Comparison of ENCODE assay signal across 9 cellular contexts in genomic region chr9:107638496-107638895, GRCh38.
DNase-seq lines count a peak whose midpoint lies in the region; ATAC-seq and TF ChIP-seq lines count a peak whose summit lies in the region.
"Had no signal": no experiment of that assay in that cellular context is flagged by ENCODE, and none has a peak within 500 bp of the region (broad histone marks: within the 10 kb centered on the region; RNA-seq: fewer than 3 reads in every experiment).

No MANE protein-coding gene starts in this region.

- H3K4me3 Mint-ChIP-seq in effector memory CD8-positive, alpha-beta T cell: peak overlapping the region; percentile 27 to 45
- peak overlapping the region; percentile 85 for H3K4me3 Mint-ChIP-seq in nephron progenitor cell

- TF ChIP-seq CTCF in A673 (conservative IDR thresholded peaks at IDR 0.05; ENCODE audit: low read depth, low read length) (no peak), NB4 (IDR thresholded peaks at IDR 0.05; ENCODE audit: low read depth, low read length) (no peak), nephron progenitor cell (IDR thresholded peaks at IDR 0.05) (no peak)

- BruUV-seq in A673 (replicated peaks; lab: Mats Ljungman, UMichigan): TSS peak; percentile 59

- no peak overlapping the region for H3K27ac ChIP-seq in A673 (ENCODE audit: low read depth, low read length, poor library complexity, severe bottlenecking)

- intact Hi-C loops in A673 (cut with micrococcal nuclease; ENCODE audit: unreplicated experiment): loop anchor here (10.0 kb wide), 1 partner anchor 144 kb away; no protein-coding TSS in a partner anchor

- no peak overlapping the region for H3K27ac Mint-ChIP-seq in effector memory CD8-positive, alpha-beta T cell
- H3K27ac Mint-ChIP-seq in nephron progenitor cell: no peak overlapping the region

- POLR2A ChIA-PET in A673 (lab: Charles Lee; ENCODE audit: low non-redundant PET): no interaction called here

- peaks cover 3 to 6% of the 10 kb centered on the region in 2 donors for H3K4me1 Mint-ChIP-seq in effector memory CD8-positive, alpha-beta T cell (ENCODE audit: low read depth in 2 of 2)
- H3K4me1 Mint-ChIP-seq in nephron progenitor cell: peaks cover 56% of the 10 kb centered on the region

- H3K27me3 ChIP-seq in A673 (replicated peaks; ENCODE audit: insufficient read depth, low read depth, low read length, poor library complexity): no peaks in the 10 kb centered on the region

- CTCF ChIA-PET in A673 (lab: Charles Lee): no interaction called here

- no peaks in the 10 kb centered on the region for H3K36me3 Mint-ChIP-seq in effector memory CD8-positive, alpha-beta T cell (ENCODE audit: insufficient read depth)
- H3K36me3 Mint-ChIP-seq in nephron progenitor cell (ENCODE audit: low read depth): no peaks in the 10 kb centered on the region

- DNase-seq in A673 (ENCODE audit: low spot score) (no peak), NB4 (ENCODE audit: low read depth) (no peak), nephron progenitor cell (no peak), SK-N-DZ (ENCODE audit: low spot score) (no peak), NCI-H1105 (lab: John Stamatoyannopoulos, UW) (no peak)
- DNase-seq in effector memory CD8-positive, alpha-beta T cell: no peak
- DNase-seq: effector memory CD4-positive, alpha-beta T cell had no signal

- peaks cover 15 to 49% of the 10 kb centered on the region in 2 donors for H3K27me3 Mint-ChIP-seq in effector memory CD8-positive, alpha-beta T cell
- peaks cover 59% of the 10 kb centered on the region for H3K27me3 Mint-ChIP-seq in nephron progenitor cell (ENCODE audit: low read depth, poor library complexity)

- no peaks in the 10 kb centered on the region for H3K9me3 ChIP-seq in A673 (ENCODE audit: low read depth, low read length, poor library complexity, severe bottlenecking)

- no peaks in the 10 kb centered on the region for H3K36me3 ChIP-seq in A673 (ENCODE audit: insufficient read depth, low read length, poor library complexity, severe bottlenecking)

- H3K4me3 ChIP-seq in A673 (ENCODE audit: low read depth, low read length, poor library complexity, severe bottlenecking): peak overlapping the region; percentile 39
- H3K4me3 ChIP-seq in NB4 (ENCODE audit: low read depth, low read length): peak overlapping the region; percentile 52

- peaks cover 6 to 7% of the 10 kb centered on the region in 2 donors for H3K9me3 Mint-ChIP-seq in effector memory CD8-positive, alpha-beta T cell
- no peaks in the 10 kb centered on the region for H3K9me3 Mint-ChIP-seq in nephron progenitor cell

- ATAC-seq in effector memory CD8-positive, alpha-beta T cell (replicated peaks): no peak
- no peak for ATAC-seq in HG03280 (IDR thresholded peaks at IDR 0.05; ENCODE audit: unreplicated experiment)
- ATAC-seq in GM19023 (IDR thresholded peaks at IDR 0.05; ENCODE audit: unreplicated experiment): no peak

- no peak for TF ChIP-seq POLR2A in NB4 (IDR thresholded peaks at IDR 0.05; ENCODE audit: extremely low read depth, insufficient read length)

- peaks cover 6% of the 10 kb centered on the region for H3K4me1 ChIP-seq in A673 (ENCODE audit: insufficient read depth, low read length, poor library complexity, severe bottlenecking)
